ENCODE assay signal across 3 cellular contexts in genomic region chr7:54992876-54993490, GRCh38.
A peak's percentile ranks its signal among the peaks of the same experiment; 100 is the strongest.
TF ChIP-seq lines count a peak whose summit lies in the region.

No MANE protein-coding gene starts in this region.

TF ChIP-seq in IMR-90, 13 proteins besides CTCF, POLR2A, EP300 and RAD21:
- TF ChIP-seq ELK1 (IDR thresholded peaks at IDR 0.05; ENCODE audit: borderline replicate concordance, low read depth, low read length) (no peak), CEBPB (IDR thresholded peaks at IDR 0.05; ENCODE audit: low read depth, low read length) (peak; percentile 87)

TF ChIP-seq in HepG2, 621 proteins besides CTCF, POLR2A, EP300 and RAD21 (continues in another document):
- TF ChIP-seq ATRX (CRISPR knock-in tag; IDR thresholded peaks at IDR 0.05; ENCODE audit: borderline replicate concordance): no peak
- TF ChIP-seq ZNF431 (CRISPR knock-in tag; IDR thresholded peaks at IDR 0.05; ENCODE audit: borderline replicate concordance, low read depth): no peak
- TF ChIP-seq ZNF24 (IDR thresholded peaks at IDR 0.05): no peak
- no peak for TF ChIP-seq ZNF629 (CRISPR knock-in tag; conservative IDR thresholded peaks at IDR 0.05)
- no peak for TF ChIP-seq ARNT2 (CRISPR knock-in tag; IDR thresholded peaks at IDR 0.05; ENCODE audit: low read depth)
- peak; percentile 72 for TF ChIP-seq CEBPG (CRISPR knock-in tag; IDR thresholded peaks at IDR 0.05)
- TF ChIP-seq MED1 (CRISPR knock-in tag; IDR thresholded peaks at IDR 0.05): 0 out of 2 replicates have a peak, but pooled peaks have one; percentile 15
- no peak for TF ChIP-seq DR1 (CRISPR knock-in tag; IDR thresholded peaks at IDR 0.05)
- TF ChIP-seq, protein P1, sequence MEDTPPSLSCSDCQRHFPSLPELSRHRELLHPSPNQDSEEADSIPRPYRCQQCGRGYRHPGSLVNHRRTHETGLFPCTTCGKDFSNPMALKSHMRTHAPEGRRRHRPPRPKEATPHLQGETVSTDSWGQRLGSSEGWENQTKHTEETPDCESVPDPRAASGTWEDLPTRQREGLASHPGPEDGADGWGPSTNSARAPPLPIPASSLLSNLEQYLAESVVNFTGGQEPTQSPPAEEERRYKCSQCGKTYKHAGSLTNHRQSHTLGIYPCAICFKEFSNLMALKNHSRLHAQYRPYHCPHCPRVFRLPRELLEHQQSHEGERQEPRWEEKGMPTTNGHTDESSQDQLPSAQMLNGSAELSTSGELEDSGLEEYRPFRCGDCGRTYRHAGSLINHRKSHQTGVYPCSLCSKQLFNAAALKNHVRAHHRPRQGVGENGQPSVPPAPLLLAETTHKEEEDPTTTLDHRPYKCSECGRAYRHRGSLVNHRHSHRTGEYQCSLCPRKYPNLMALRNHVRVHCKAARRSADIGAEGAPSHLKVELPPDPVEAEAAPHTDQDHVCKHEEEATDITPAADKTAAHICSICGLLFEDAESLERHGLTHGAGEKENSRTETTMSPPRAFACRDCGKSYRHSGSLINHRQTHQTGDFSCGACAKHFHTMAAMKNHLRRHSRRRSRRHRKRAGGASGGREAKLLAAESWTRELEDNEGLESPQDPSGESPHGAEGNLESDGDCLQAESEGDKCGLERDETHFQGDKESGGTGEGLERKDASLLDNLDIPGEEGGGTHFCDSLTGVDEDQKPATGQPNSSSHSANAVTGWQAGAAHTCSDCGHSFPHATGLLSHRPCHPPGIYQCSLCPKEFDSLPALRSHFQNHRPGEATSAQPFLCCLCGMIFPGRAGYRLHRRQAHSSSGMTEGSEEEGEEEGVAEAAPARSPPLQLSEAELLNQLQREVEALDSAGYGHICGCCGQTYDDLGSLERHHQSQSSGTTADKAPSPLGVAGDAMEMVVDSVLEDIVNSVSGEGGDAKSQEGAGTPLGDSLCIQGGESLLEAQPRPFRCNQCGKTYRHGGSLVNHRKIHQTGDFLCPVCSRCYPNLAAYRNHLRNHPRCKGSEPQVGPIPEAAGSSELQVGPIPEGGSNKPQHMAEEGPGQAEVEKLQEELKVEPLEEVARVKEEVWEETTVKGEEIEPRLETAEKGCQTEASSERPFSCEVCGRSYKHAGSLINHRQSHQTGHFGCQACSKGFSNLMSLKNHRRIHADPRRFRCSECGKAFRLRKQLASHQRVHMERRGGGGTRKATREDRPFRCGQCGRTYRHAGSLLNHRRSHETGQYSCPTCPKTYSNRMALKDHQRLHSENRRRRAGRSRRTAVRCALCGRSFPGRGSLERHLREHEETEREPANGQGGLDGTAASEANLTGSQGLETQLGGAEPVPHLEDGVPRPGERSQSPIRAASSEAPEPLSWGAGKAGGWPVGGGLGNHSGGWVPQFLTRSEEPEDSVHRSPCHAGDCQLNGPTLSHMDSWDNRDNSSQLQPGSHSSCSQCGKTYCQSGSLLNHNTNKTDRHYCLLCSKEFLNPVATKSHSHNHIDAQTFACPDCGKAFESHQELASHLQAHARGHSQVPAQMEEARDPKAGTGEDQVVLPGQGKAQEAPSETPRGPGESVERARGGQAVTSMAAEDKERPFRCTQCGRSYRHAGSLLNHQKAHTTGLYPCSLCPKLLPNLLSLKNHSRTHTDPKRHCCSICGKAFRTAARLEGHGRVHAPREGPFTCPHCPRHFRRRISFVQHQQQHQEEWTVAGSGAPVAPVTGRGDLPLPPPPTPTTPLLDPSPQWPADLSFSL (CRISPR knock-in tag; IDR thresholded peaks at IDR 0.05): no peak
- no peak for TF ChIP-seq HNF4G (IDR thresholded peaks at IDR 0.05; ENCODE audit: borderline replicate concordance, low read depth, low read length)
- no peak for TF ChIP-seq HNF4G (CRISPR knock-in tag; IDR thresholded peaks at IDR 0.05; ENCODE audit: borderline replicate concordance, low read depth)
- TF ChIP-seq FOXA1 (IDR thresholded peaks at IDR 0.05): no peak
- TF ChIP-seq FOXA1 (CRISPR knock-in tag; IDR thresholded peaks at IDR 0.05): no peak
- TF ChIP-seq, protein P2, sequence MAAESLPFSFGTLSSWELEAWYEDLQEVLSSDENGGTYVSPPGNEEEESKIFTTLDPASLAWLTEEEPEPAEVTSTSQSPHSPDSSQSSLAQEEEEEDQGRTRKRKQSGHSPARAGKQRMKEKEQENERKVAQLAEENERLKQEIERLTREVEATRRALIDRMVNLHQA (CRISPR knock-in tag; IDR thresholded peaks at IDR 0.05): no peak
- no peak for TF ChIP-seq ZBTB33 (CRISPR knock-in tag; IDR thresholded peaks at IDR 0.05)
- peak; percentile 61 for TF ChIP-seq GATAD2A (CRISPR knock-in tag; IDR thresholded peaks at IDR 0.05)
- no peak for TF ChIP-seq ZKSCAN8 (CRISPR knock-in tag; IDR thresholded peaks at IDR 0.05; ENCODE audit: borderline replicate concordance)
- TF ChIP-seq NFE2 (CRISPR knock-in tag; IDR thresholded peaks at IDR 0.05): no peak
- no peak for TF ChIP-seq ZNF768 (CRISPR knock-in tag; IDR thresholded peaks at IDR 0.05)
- TF ChIP-seq NR2F6 (IDR thresholded peaks at IDR 0.05): peak; percentile 67
- TF ChIP-seq NR2F6 (CRISPR knock-in tag; IDR thresholded peaks at IDR 0.05): 0 out of 2 replicates have a peak, but pooled peaks have one; percentile 42
- TF ChIP-seq ERF (CRISPR knock-in tag; IDR thresholded peaks at IDR 0.05): no peak

TF ChIP-seq in WTC11, 78 proteins besides CTCF, POLR2A, EP300 and RAD21:
- no peak for TF ChIP-seq TP53 (CRISPR knock-in tag; IDR thresholded peaks at IDR 0.05)
- TF ChIP-seq FOXK1 (CRISPR knock-in tag; IDR thresholded peaks at IDR 0.05): no peak
- no peak for TF ChIP-seq JUN (CRISPR knock-in tag; IDR thresholded peaks at IDR 0.05)
- TF ChIP-seq NR1H2 (CRISPR knock-in tag; IDR thresholded peaks at IDR 0.05): no peak
- TF ChIP-seq ELF4 (CRISPR knock-in tag; IDR thresholded peaks at IDR 0.05; ENCODE audit: low read depth): no peak
- TF ChIP-seq, protein P3, sequence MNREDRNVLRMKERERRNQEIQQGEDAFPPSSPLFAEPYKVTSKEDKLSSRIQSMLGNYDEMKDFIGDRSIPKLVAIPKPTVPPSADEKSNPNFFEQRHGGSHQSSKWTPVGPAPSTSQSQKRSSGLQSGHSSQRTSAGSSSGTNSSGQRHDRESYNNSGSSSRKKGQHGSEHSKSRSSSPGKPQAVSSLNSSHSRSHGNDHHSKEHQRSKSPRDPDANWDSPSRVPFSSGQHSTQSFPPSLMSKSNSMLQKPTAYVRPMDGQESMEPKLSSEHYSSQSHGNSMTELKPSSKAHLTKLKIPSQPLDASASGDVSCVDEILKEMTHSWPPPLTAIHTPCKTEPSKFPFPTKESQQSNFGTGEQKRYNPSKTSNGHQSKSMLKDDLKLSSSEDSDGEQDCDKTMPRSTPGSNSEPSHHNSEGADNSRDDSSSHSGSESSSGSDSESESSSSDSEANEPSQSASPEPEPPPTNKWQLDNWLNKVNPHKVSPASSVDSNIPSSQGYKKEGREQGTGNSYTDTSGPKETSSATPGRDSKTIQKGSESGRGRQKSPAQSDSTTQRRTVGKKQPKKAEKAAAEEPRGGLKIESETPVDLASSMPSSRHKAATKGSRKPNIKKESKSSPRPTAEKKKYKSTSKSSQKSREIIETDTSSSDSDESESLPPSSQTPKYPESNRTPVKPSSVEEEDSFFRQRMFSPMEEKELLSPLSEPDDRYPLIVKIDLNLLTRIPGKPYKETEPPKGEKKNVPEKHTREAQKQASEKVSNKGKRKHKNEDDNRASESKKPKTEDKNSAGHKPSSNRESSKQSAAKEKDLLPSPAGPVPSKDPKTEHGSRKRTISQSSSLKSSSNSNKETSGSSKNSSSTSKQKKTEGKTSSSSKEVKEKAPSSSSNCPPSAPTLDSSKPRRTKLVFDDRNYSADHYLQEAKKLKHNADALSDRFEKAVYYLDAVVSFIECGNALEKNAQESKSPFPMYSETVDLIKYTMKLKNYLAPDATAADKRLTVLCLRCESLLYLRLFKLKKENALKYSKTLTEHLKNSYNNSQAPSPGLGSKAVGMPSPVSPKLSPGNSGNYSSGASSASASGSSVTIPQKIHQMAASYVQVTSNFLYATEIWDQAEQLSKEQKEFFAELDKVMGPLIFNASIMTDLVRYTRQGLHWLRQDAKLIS (CRISPR knock-in tag; IDR thresholded peaks at IDR 0.05; ENCODE audit: borderline replicate concordance): no peak
- no peak for TF ChIP-seq JAZF1 (CRISPR knock-in tag; IDR thresholded peaks at IDR 0.05)
- TF ChIP-seq RELA (CRISPR knock-in tag; IDR thresholded peaks at IDR 0.05; ENCODE audit: borderline replicate concordance): no peak
